In the genomic region with DNA sequence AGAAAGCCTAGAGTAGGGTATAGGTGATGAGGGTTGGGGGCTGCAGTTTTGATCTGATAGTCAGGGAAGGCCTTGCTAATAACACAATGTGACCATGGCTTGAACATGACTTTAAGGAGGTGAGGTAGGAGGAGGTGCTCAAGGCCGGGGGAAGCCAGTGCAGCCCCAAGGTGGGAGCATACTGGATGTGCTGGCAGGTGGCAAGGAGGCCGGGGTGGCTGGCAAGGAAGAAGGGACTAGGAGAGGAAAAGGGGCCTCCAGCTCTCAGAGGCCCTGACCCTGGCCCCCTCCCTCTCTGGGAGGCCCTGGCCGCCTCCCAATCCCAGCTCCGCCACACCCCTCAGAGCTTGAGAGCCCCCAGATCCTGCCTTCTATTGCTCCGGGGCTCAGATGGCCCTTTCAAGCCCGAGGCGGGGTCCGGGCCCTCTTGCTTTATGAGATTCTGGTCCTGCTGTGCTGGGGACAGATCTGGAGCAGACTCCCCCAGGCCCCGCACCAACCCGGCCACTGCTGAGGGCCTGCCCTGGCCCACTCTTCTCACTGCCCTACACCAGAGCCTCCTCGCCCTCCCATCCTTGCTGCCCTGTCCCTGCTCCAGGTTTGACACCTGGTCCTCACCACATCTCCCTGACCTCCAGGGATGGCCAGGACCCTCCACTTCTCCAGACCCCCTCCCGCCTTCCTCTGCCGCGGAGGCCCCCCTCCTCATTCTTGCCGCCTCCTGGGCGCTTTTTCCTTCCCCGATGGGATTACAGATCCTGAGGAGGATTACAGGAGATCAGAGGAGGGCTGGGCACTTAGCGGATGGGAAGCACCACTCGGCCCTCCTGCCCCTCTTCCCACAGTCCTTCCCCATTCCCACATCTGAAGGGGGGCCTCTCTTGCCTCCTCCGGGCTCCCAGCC, we compare ENCODE assay signal across 8 cellular contexts. TPM values are rescaled to one million over a fixed set of nuclear protein-coding genes. Genes with fewer than 3 reads are reported as not detected.
DNase-seq lines count a peak whose midpoint lies in the region; ATAC-seq and TF ChIP-seq lines count a peak whose summit lies in the region.

No MANE protein-coding gene starts in this region.

- peak overlapping the region; percentile 76 for H3K4me2 ChIP-seq in SU-DHL-6 (ENCODE audit: low read depth, low read length, poor library complexity, severe bottlenecking)

- H3K36me3 ChIP-seq in H7 (replicated peaks; ENCODE audit: control insufficient read depth, insufficient read depth, low read length) (peaks cover 4% of the 10 kb centered on the region), SU-DHL-6 (ENCODE audit: low read length) (no peaks in the 10 kb centered on the region)

- DNase-seq in H7 (no peak), fibroblast of pulmonary artery (ENCODE audit: low read depth) (no peak), skeletal muscle cell (ENCODE audit: low read depth) (no peak), GM03348 (ENCODE audit: low spot score) (no peak), amygdala (lab: John Stamatoyannopoulos, UW) (no peak)

- peaks cover 24% of the 10 kb centered on the region for H3K79me2 ChIP-seq in SU-DHL-6 (ENCODE audit: insufficient read depth, low read length)

- H3F3A ChIP-seq in SU-DHL-6 (ENCODE audit: insufficient read depth) = peaks cover 13% of the 10 kb centered on the region

- H3K27ac ChIP-seq in SU-DHL-6 (ENCODE audit: low read depth, low read length) = no peak overlapping the region

- no peaks in the 10 kb centered on the region for H3K9me2 ChIP-seq in SU-DHL-6 (replicated peaks; ENCODE audit: insufficient read depth, low read length)

- TF ChIP-seq CTCF in SU-DHL-6 (IDR thresholded peaks at IDR 0.05; ENCODE audit: insufficient read depth, low read length, poor library complexity, severe bottlenecking) = no peak
- TF ChIP-seq CTCF in fibroblast of pulmonary artery (IDR thresholded peaks at IDR 0.05; ENCODE audit: low read length, missing control alignments) = no peak

- H3K4me3 ChIP-seq in H7 (ENCODE audit: insufficient read depth, low read depth, low read length) = peak overlapping the region; percentile 85
- H3K4me3 ChIP-seq in SU-DHL-6 (ENCODE audit: insufficient read depth, low read length, poor library complexity, severe bottlenecking) = peak overlapping the region; percentile 98
- peak overlapping the region; percentile 76 for H3K4me3 ChIP-seq in fibroblast of pulmonary artery (replicated peaks; ENCODE audit: low read depth, low read length)
- peak overlapping the region; percentile 60 for H3K4me3 ChIP-seq in skeletal muscle cell (ENCODE audit: low read depth, low read length)

- no peak for ATAC-seq in HG02973 (IDR thresholded peaks at IDR 0.05; ENCODE audit: unreplicated experiment)
- no peak for ATAC-seq in GM21515 (IDR thresholded peaks at IDR 0.05; ENCODE audit: unreplicated experiment)

- H3K27me3 ChIP-seq in H7 (ENCODE audit: control insufficient read depth, insufficient read depth, low read length) (peaks cover 6% of the 10 kb centered on the region; the same call in 1 of the 2 replicates), SU-DHL-6 (ENCODE audit: low read length) (no peaks in the 10 kb centered on the region)

- H3K9me3 ChIP-seq in SU-DHL-6 (ENCODE audit: insufficient read depth, low read length) = no peaks in the 10 kb centered on the region

- no peaks in the 10 kb centered on the region; the same call in 1 of the 2 replicates for H4K20me1 ChIP-seq in SU-DHL-6 (ENCODE audit: low read depth, low read length)

- H2AFZ ChIP-seq in SU-DHL-6 (ENCODE audit: low read depth, low read length, severe bottlenecking) = no peak overlapping the region

- peak overlapping the region; percentile 98 for H3K9ac ChIP-seq in SU-DHL-6 (ENCODE audit: low read length)

RNA-seq across cellular contexts. Expression of a gene that starts 1.8 kb away (rescaled TPM):
- 36.9 and 37.5 TPM in 2 replicates for total RNA-seq in H7 (2014; rRNA removed; shearing (Covaris generic))

RNA-seq across cellular contexts. Expression of a gene that starts 4.6 kb away (rescaled TPM):
- 28.6 and 38.1 TPM in 2 replicates for total RNA-seq in H7 (2014; rRNA removed; shearing (Covaris generic))

RNA-seq across cellular contexts. Expression of a gene that starts 19.9 kb away (rescaled TPM):
- not detected in 2 replicates for total RNA-seq in H7 (2014; rRNA removed; shearing (Covaris generic))

RNA-seq across cellular contexts. Expression of a gene that starts 20.5 kb away (rescaled TPM):
- total RNA-seq in H7 (2014; rRNA removed; shearing (Covaris generic)) = 40.8 and 51.2 TPM in 2 replicates

RNA-seq across cellular contexts. Expression of a gene that starts 34.3 kb away (rescaled TPM):
- total RNA-seq in H7 (2014; rRNA removed; shearing (Covaris generic)) = 34.9 and 51.7 TPM in 2 replicates
